ENCODE assay signal across 15 cellular contexts in the genomic region with DNA sequence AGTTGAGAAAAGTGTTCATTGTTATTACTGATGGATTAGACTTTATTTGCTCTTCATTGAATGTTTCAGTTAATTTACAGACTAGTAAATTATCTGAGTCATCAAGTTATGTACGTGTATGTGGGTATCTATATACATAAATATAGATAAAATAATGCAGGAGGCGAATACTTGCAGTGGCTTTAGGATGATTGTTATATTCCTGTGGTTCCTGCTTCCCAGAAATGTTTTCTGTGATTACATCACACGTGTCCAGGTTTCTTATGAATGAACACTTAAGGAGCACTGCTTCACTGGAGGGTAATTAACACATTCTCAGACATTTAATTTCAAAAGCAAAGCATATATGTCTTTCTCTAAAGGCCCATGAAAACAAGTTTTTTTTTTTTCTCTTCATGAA. TPM values are rescaled to one million over a fixed set of nuclear protein-coding genes. Genes with fewer than 3 reads are reported as not detected.
DNase-seq lines count a peak whose midpoint lies in the region; ATAC-seq and TF ChIP-seq lines count a peak whose summit lies in the region.
"Had no signal": no experiment of that assay in that cellular context is flagged by ENCODE, and none has a peak within 500 bp of the region (broad histone marks: within the 10 kb centered on the region; RNA-seq: fewer than 3 reads in every experiment).

No MANE protein-coding gene starts in this region.

- TF ChIP-seq CTCF in AG04449 (IDR thresholded peaks at IDR 0.05; ENCODE audit: insufficient read depth, low read length, missing control alignments): no peak
- TF ChIP-seq CTCF in PC-9 (conservative IDR thresholded peaks at IDR 0.05): no peak
- TF ChIP-seq CTCF in osteoblast (IDR thresholded peaks at IDR 0.05; ENCODE audit: extremely low read depth, low read depth, low read length): no peak

- POLR2A ChIA-PET in AG04449 (lab: Yijun Ruan, JAX) (no interaction called here), PC-9 (lab: Charles Lee; ENCODE audit: unreplicated experiment) (interaction anchor here (0.5 to 0.6 kb wide), 2 partner anchors 153 to 224 kb away, joined by 3 to 8 read pairs; a partner anchor contains a TSS)

- peaks cover 44% of the 10 kb centered on the region for H3F3A ChIP-seq in PC-9 (ENCODE audit: insufficient read depth, low read depth)

- H3K27me3 ChIP-seq in PC-9 (ENCODE audit: insufficient read depth, low read depth): no peaks in the 10 kb centered on the region
- no peaks in the 10 kb centered on the region for H3K27me3 ChIP-seq in osteoblast (ENCODE audit: insufficient read depth, low read length)

- H3K9me2 ChIP-seq in PC-9 (ENCODE audit: insufficient read depth): no peaks in the 10 kb centered on the region

- no TSS peak for BruUV-seq in PC-9 (replicated peaks; lab: Mats Ljungman, UMichigan)

- intact Hi-C loops in PC-9 (cut with micrococcal nuclease; ENCODE audit: unreplicated experiment): no loop called here

- H3K4me1 ChIP-seq in PC-9 (replicated peaks; ENCODE audit: insufficient read depth) (peaks cover 43% of the 10 kb centered on the region), osteoblast (ENCODE audit: insufficient read depth, low read length) (peaks cover 29% of the 10 kb centered on the region)

- peaks cover 16% of the 10 kb centered on the region for H3K36me3 ChIP-seq in PC-9 (ENCODE audit: low read depth)
- peaks cover 10% of the 10 kb centered on the region for H3K36me3 ChIP-seq in osteoblast (ENCODE audit: insufficient read depth, low read length)
- H3K36me3 ChIP-seq: lower lobe of right lung had no signal

- CTCF ChIA-PET in AG04449 (lab: Yijun Ruan, JAX) (interaction anchor here (0.7 kb wide), 1 partner anchor 155 kb away, joined by 3 read pairs; no protein-coding TSS in a partner anchor), PC-9 (lab: Charles Lee) (no interaction called here)

- no peak for ATAC-seq in GM21723 (IDR thresholded peaks at IDR 0.05; ENCODE audit: unreplicated experiment)
- no peak for ATAC-seq in HG02884 (IDR thresholded peaks at IDR 0.05; ENCODE audit: unreplicated experiment)

- H3K79me2 ChIP-seq in PC-9 (ENCODE audit: low read depth) (peaks cover 97% of the 10 kb centered on the region), osteoblast (ENCODE audit: insufficient read depth, low read length) (peaks cover 90% of the 10 kb centered on the region)

- no peaks in the 10 kb centered on the region for H4K20me1 ChIP-seq in PC-9 (ENCODE audit: insufficient read depth)
- peaks cover 12% of the 10 kb centered on the region for H4K20me1 ChIP-seq in osteoblast (ENCODE audit: insufficient read depth, low read length)

- DNase-seq in AG04449 (ENCODE audit: low read depth, low spot score): peak; percentile 92
- peak in 1 of 2 experiments; percentile 73 for DNase-seq in PC-9
- peak; percentile 51 for DNase-seq in dedifferentiated amniotic fluid mesenchymal stem cell (ENCODE audit: extremely low spot score)
- DNase-seq in osteoblast (ENCODE audit: insufficient read length, low spot score, missing footprints): no peak
- DNase-seq in COLO829 (ENCODE audit: low spot score): no peak
- DNase-seq in AML-193 (lab: John Stamatoyannopoulos, UW): no peak
- DNase-seq: activated CD4-positive, alpha-beta T cell treated with anti-CD3 and anti-CD28 coated beads, Interleukin-2, amount 10 ng/mL, durations not matched to agents 7 days and 5 days; activated naive CD4-positive, alpha-beta T cell treated with anti-CD3 and anti-CD28 coated beads, Interleukin-2, amount 10 ng/mL, durations not matched to agents 7 days and 5 days; lower lobe of right lung; NCI-H1694 treated with DMSO at 0.1 percent for 48 hours; SHP77 treated with DMSO at 0.1 percent for 48 hours had no signal

- H2AFZ ChIP-seq in PC-9 (no peak overlapping the region), osteoblast (ENCODE audit: low read length) (no peak overlapping the region)

- H3K27ac ChIP-seq in PC-9: peak overlapping the region; percentile 94
- peak overlapping the region; percentile 98 for H3K27ac ChIP-seq in osteoblast (ENCODE audit: low read depth, low read length)
- H3K27ac ChIP-seq: C4-2B, lower lobe of right lung had no signal

- H3K9me3 ChIP-seq in PC-9 (ENCODE audit: insufficient read depth, low read depth) (no peaks in the 10 kb centered on the region), osteoblast (ENCODE audit: low read depth, low read length) (no peaks in the 10 kb centered on the region)
- H3K9me3 ChIP-seq: lower lobe of right lung had no signal

- H3K4me3 ChIP-seq in AG04449 (ENCODE audit: low read depth, low read length) (no peak overlapping the region), PC-9 (peak overlapping the region; percentile 32; the same call in 1 of the 2 replicates), osteoblast (ENCODE audit: insufficient read depth, low read length) (peak overlapping the region; percentile 13)
- H3K4me3 ChIP-seq: lower lobe of right lung, skin epidermis had no signal

- H3K4me2 ChIP-seq in PC-9: peak overlapping the region; percentile 65
- peak overlapping the region; percentile 74 for H3K4me2 ChIP-seq in osteoblast (ENCODE audit: insufficient read depth, low read length)

RNA-seq across cellular contexts. Expression of a gene that starts 28.4 kb away (rescaled TPM):
- total RNA-seq in PC-9 (2021) (101 and 111 TPM in 2 replicates), osteoblast (156 and 174 TPM in 2 replicates)
- total RNA-seq: activated CD4-positive, alpha-beta T cell treated with anti-CD3 and anti-CD28 coated beads, Interleukin-2, amount 10 ng/mL, durations not matched to agents 7 days and 5 days had no signal

Comparison
In these comparisons a context has a peak if more than half of its experiments do, and no peak if none do; other contexts are left out.
1. DNase-seq: peak in AG04449 (single experiment) and dedifferentiated amniotic fluid mesenchymal stem cell (single experiment); none in osteoblast (single experiment), COLO829 (single experiment) and AML-193 (0 of 2).